8 cellular contexts compared by ENCODE assay signal in the genomic region with DNA sequence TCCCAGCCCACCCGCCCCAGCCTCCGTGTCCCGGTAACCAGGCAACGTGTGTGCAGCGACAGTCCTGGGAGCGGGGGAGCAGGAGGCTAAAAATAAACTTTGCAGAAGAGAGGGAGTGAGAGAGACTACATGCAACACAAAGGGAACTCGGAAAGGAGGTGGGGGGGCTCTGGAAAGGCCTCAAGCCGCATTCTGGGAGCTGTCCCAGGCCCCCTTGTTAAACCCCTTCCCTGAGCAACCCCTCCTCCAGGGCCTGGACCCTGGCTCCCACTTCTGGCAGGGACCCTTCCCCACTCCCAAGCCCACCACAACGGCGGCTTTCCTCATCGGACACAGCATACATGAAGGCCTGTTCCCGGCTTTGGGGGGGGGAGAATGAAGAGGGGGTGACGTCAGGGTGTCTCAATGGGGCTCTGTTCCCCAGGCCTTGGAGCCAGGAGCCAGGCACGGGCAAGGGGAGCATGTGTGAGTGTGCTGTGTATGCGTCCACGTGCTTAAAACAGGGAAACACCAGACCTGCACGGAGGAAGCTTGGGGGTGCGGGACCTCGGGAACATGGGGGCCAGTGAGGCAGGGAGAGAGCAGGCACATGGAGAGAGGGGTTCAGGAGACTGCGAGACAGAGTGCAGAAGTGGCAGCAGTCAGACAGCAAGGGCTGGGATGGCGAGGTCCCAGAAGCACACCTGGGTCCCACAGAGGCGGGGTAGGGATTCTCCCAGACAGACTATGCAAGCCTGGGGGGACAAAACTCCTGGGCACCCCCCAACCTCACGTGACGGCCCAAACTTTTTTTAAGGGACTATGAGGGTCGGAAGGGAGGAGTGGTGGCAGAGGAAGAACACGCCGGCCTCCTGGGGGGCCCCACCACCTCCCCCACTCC. TPM values are rescaled to one million over a fixed set of nuclear protein-coding genes. Genes with fewer than 3 reads are reported as not detected.
DNase-seq lines count a peak whose midpoint lies in the region; ATAC-seq, FAIRE-seq and TF ChIP-seq lines count a peak whose summit lies in the region.

No MANE protein-coding gene starts in this region.

- no peaks in the 10 kb centered on the region for H4K20me1 ChIP-seq in GM12878 (ENCODE audit: control insufficient read depth, insufficient read depth)

- peak; percentile 51 for DNase-seq in CD1c-positive myeloid dendritic cell (ENCODE audit: extremely low spot score)
- DNase-seq in LHCN-M2 (ENCODE audit: low read depth), result peak; percentile 50
- no peak for DNase-seq in GM12878 (ENCODE audit: low read depth, low spot score)
- DNase-seq in skeletal muscle cell (ENCODE audit: low read depth), result no peak
- DNase-seq in mesenteric fat pad (ENCODE audit: low spot score), result no peak
- DNase-seq in NCI-H446 treated with DMSO at 0.1 percent for 48 hours (lab: John Stamatoyannopoulos, UW), result no peak
- DNase-seq in NCI-H1048 (lab: John Stamatoyannopoulos, UW), result no peak

- H3K27me3 ChIP-seq in GM12878 (replicated peaks in 1 of 2; ENCODE audit: control insufficient read depth in 2 of 2, insufficient read depth in 2 of 2, low read length in 1 of 2), result no peaks in the 10 kb centered on the region
- H3K27me3 ChIP-seq in iPS-15b (ENCODE audit: control insufficient read depth, insufficient read depth, low read length), result no peaks in the 10 kb centered on the region

- peak overlapping the region; percentile 55 for H3K27ac ChIP-seq in GM12878 (ENCODE audit: control insufficient read depth, insufficient read depth)

- TF ChIP-seq EP300 in GM12878 (IDR thresholded peaks at IDR 0.05; ENCODE audit: borderline replicate concordance in 1 of 2, control insufficient read depth in 1 of 2, low read depth in 2 of 2, low read length in 2 of 2), result no peak

- intact Hi-C loops in GM12878 (cut with micrococcal nuclease; ENCODE audit: unreplicated experiment), result no loop called here

- no peak for TF ChIP-seq RAD21 in GM12878 (IDR thresholded peaks at IDR 0.05; ENCODE audit: insufficient read depth, low read depth, low read length)

- H3K9me3 ChIP-seq in GM12878 (replicated peaks; ENCODE audit: control insufficient read depth, insufficient read depth, low read length) (no peaks in the 10 kb centered on the region), iPS-15b (ENCODE audit: control insufficient read depth, insufficient read depth, low read length) (no peaks in the 10 kb centered on the region)

- SMC1A ChIA-PET in GM12878 (lab: Charles Lee; ENCODE audit: uncharacterized antibody, unreplicated experiment), result interaction anchor here (1.3 kb wide), 1 partner anchor 18 kb away, joined by 5 read pairs; no protein-coding TSS in a partner anchor

- peak overlapping the region; percentile 77 for H3K9ac ChIP-seq in GM12878 (ENCODE audit: control insufficient read depth, insufficient read depth, low read length)
- peak overlapping the region; percentile 79 for H3K9ac ChIP-seq in iPS-15b (ENCODE audit: low read depth, low read length)

- 13% methylated on average over 27 of the region's 27 CpGs for WGBS in GM12878 (ENCODE audit: insufficient coverage, insufficient replicate concordance, low lambda C conversion rate, missing lambda C conversion rate)

- ATAC-seq in GM12878, result no peak

- H3K4me3 ChIP-seq in GM12878 (peak overlapping the region; percentile 99), iPS-15b (ENCODE audit: low read depth, low read length) (peak overlapping the region; percentile 80), skeletal muscle cell (ENCODE audit: low read depth, low read length) (peak overlapping the region; percentile 99)

- H3K79me2 ChIP-seq in GM12878 (ENCODE audit: control insufficient read depth, insufficient read depth, low read length), result peaks cover 43% of the 10 kb centered on the region

- CTCF ChIA-PET in GM12878 (lab: Yijun Ruan, JAX), result interaction anchor here (1.1 to 2.3 kb wide), 3 partner anchors 10 to 46 kb away, joined by 3 to 19 read pairs (median 5); partner anchors contain the start of gene GSK3A

- POLR2A ChIA-PET in GM12878 (lab: Charles Lee), result interaction anchor here (1.1 to 1.8 kb wide), 2 partner anchors 10 to 29 kb away, joined by 3 to 13 read pairs; partner anchors contain the start of gene GSK3A

- BruUV-seq in GM12878 (replicated peaks; lab: Mats Ljungman, UMichigan), result TSS peak; percentile 53

- TF ChIP-seq POLR2A in GM12878 (IDR thresholded peaks at IDR 0.05; ENCODE audit: low read depth, low read length), result peak; percentile 60

- RAD21 ChIA-PET in GM12878 (lab: Charles Lee; ENCODE audit: unreplicated experiment), result no interaction called here

- peaks cover 0 to 7% of the 10 kb centered on the region in 2 experiments; a peak in 2 of 4 replicates for H3K36me3 ChIP-seq in GM12878 (ENCODE audit: control insufficient read depth in 2 of 2, insufficient read depth in 2 of 2, low read length in 1 of 2)
- peaks cover 16% of the 10 kb centered on the region for H3K36me3 ChIP-seq in iPS-15b (ENCODE audit: control insufficient read depth, insufficient read depth, low read length)

- TF ChIP-seq CTCF in GM12878 (IDR thresholded peaks at IDR 0.05 in 2 of 3, conservative IDR thresholded peaks at IDR 0.05 in 1 of 3; ENCODE audit: control insufficient read depth in 2 of 3, extremely low read depth in 1 of 3, insufficient read depth in 1 of 3, low read depth in 3 of 3, low read length in 3 of 3), result no peak

- in situ Hi-C loops in GM12878 (cut with MboI), result no loop called here

- H2AFZ ChIP-seq in GM12878 (ENCODE audit: control insufficient read depth, low read depth, low read length), result peak overlapping the region; percentile 56

- peak overlapping the region; percentile 91 for H3K4me2 ChIP-seq in GM12878 (ENCODE audit: control insufficient read depth, insufficient read depth)

- H3K4me1 ChIP-seq in GM12878 (ENCODE audit: control insufficient read depth, insufficient read depth, low read length) (peaks cover 16% of the 10 kb centered on the region), iPS-15b (ENCODE audit: control insufficient read depth, insufficient read depth, low read length) (peaks cover 7% of the 10 kb centered on the region)

- peak; percentile 66 for FAIRE-seq in GM12878 (lab: Jason Lieb, UNC)

RNA-seq across cellular contexts. Expression of gene ERF, which starts 2.3 kb away (rescaled TPM):
- total RNA-seq in LHCN-M2 (2014; rRNA removed), result 49.1 and 56.2 TPM in 2 replicates
- polyA plus RNA-seq in LHCN-M2 (2012), result 46.3 TPM
- total RNA-seq in GM12878 (2013; cell fraction: nucleolus; rRNA removed), result 29.9 and 31.1 TPM in 2 replicates
- 15.9 and 22.2 TPM in 2 replicates for total RNA-seq in GM12878 (2014; rRNA removed)
- 12.1 and 12.8 TPM in 2 replicates for total RNA-seq in GM12878 (2014; rRNA removed; fragmentation: Illumina TruSeq; extraction: Trizol)
- 51.8 and 56.3 TPM in 2 replicates for total RNA-seq in GM12878 (2021)
- polyA plus RNA-seq in GM12878 (2011; ENCODE audit: low read depth), result 3.6 TPM
- polyA plus RNA-seq in GM12878 (2011; rRNA removed), result 15.1 and 34.5 TPM in 2 replicates
- 23.3 and 39.9 TPM in 2 replicates for polyA plus RNA-seq in GM12878 (2011; cell fraction: cytosol; rRNA removed)
- polyA plus RNA-seq in GM12878 (2011; cell fraction: nucleus; rRNA removed), result 164 and 188 TPM in 2 replicates
- polyA plus RNA-seq in GM12878 (2012), result 21.7 and 22.0 TPM in 2 replicates
- 4.9 and 17.8 TPM in 2 replicates for polyA plus RNA-seq in GM12878 (2014; fragmentation: Illumina TruSeq; extraction: Trizol)
- polyA plus RNA-seq in GM12878 (2014; fragmentation: Nextera tagmentation; extraction: Ambion mirVana), result under 1 TPM; 0.02 to 0.04 TPM
- 33.0 and 40.2 TPM in 2 replicates for polyA plus RNA-seq in GM12878 (2014; rRNA removed)
- 1 to 10 TPM; 8.3 to 8.9 TPM for polyA plus RNA-seq in GM12878 (2016; fragmentation: Nextera tagmentation; extraction: Ambion mirVana)
- polyA minus RNA-seq in GM12878 (2011; rRNA and poly(A)+ RNA removed), result 27.0 and 49.3 TPM in 2 replicates
- polyA minus RNA-seq in GM12878 (2011; cell fraction: cytosol; rRNA and poly(A)+ RNA removed), result 19.8 and 25.4 TPM in 2 replicates
- polyA minus RNA-seq in GM12878 (2011; cell fraction: nucleus; rRNA and poly(A)+ RNA removed), result 34.6 and 45.5 TPM in 2 replicates
- total RNA-seq in mesenteric fat pad, result 55.5 TPM

RNA-seq across cellular contexts. Expression of gene GSK3A, which starts 10.2 kb away (rescaled TPM):
- total RNA-seq in LHCN-M2 (2014; rRNA removed), result 32.5 and 33.7 TPM in 2 replicates
- polyA plus RNA-seq in LHCN-M2 (2012), result 42.0 TPM
- 7.7 and 11.1 TPM in 2 replicates for total RNA-seq in GM12878 (2013; cell fraction: nucleolus; rRNA removed)
- 11.5 and 15.0 TPM in 2 replicates for total RNA-seq in GM12878 (2014; rRNA removed)
- 15.3 and 15.8 TPM in 2 replicates for total RNA-seq in GM12878 (2014; rRNA removed; fragmentation: Illumina TruSeq; extraction: Trizol)
- 35.6 and 38.6 TPM in 2 replicates for total RNA-seq in GM12878 (2021)
- 12.6 TPM for polyA plus RNA-seq in GM12878 (2011; ENCODE audit: low read depth)
- 17.5 and 41.3 TPM in 2 replicates for polyA plus RNA-seq in GM12878 (2011; rRNA removed)
- polyA plus RNA-seq in GM12878 (2011; cell fraction: cytosol; rRNA removed), result 44.7 and 48.5 TPM in 2 replicates
- 32.0 and 39.9 TPM in 2 replicates for polyA plus RNA-seq in GM12878 (2011; cell fraction: nucleus; rRNA removed)
- 24.5 and 27.4 TPM in 2 replicates for polyA plus RNA-seq in GM12878 (2012)
- 35.2 and 47.9 TPM in 2 replicates for polyA plus RNA-seq in GM12878 (2014; fragmentation: Illumina TruSeq; extraction: Trizol)
- polyA plus RNA-seq in GM12878 (2014; fragmentation: Nextera tagmentation; extraction: Ambion mirVana), result 1 to 10 TPM in 1 of 2 experiments, under 1 TPM in 1; 1.00 to 1.2 TPM
- 40.9 and 48.8 TPM in 2 replicates for polyA plus RNA-seq in GM12878 (2014; rRNA removed)
- polyA plus RNA-seq in GM12878 (2016; fragmentation: Nextera tagmentation; extraction: Ambion mirVana), result 10 to 100 TPM in 1 of 2 experiments, 1 to 10 TPM in 1; 3.8 to 11.4 TPM
- polyA minus RNA-seq in GM12878 (2011; rRNA and poly(A)+ RNA removed), result 18.6 and 31.7 TPM in 2 replicates
- polyA minus RNA-seq in GM12878 (2011; cell fraction: cytosol; rRNA and poly(A)+ RNA removed), result 14.7 and 17.7 TPM in 2 replicates
- polyA minus RNA-seq in GM12878 (2011; cell fraction: nucleus; rRNA and poly(A)+ RNA removed), result 4.2 and 6.6 TPM in 2 replicates
- total RNA-seq in mesenteric fat pad, result 36.0 TPM

RNA-seq across cellular contexts. Expression of gene CIC, which starts 16.4 kb away (rescaled TPM):
- total RNA-seq in LHCN-M2 (2014; rRNA removed) (28.6 and 30.5 TPM in 2 replicates), GM12878 (2014; rRNA removed) (8.0 and 9.5 TPM in 2 replicates), GM12878 (2014; rRNA removed; fragmentation: Illumina TruSeq; extraction: Trizol) (4.3 and 6.5 TPM in 2 replicates), GM12878 (2021) (47.3 and 50.6 TPM in 2 replicates), mesenteric fat pad (57.9 TPM)
- polyA plus RNA-seq in LHCN-M2 (2012), result 34.6 TPM
- 33.3 and 49.5 TPM in 2 replicates for total RNA-seq in GM12878 (2013; cell fraction: nucleolus; rRNA removed)
- polyA plus RNA-seq in GM12878 (2011; ENCODE audit: low read depth), result 9.5 TPM
- polyA plus RNA-seq in GM12878 (2011; rRNA removed) (2.4 and 3.8 TPM in 2 replicates), GM12878 (2014; fragmentation: Illumina TruSeq; extraction: Trizol) (1.7 and 7.4 TPM in 2 replicates), GM12878 (2014; fragmentation: Nextera tagmentation; extraction: Ambion mirVana) (under 1 TPM; 0.18 to 0.24 TPM), GM12878 (2014; rRNA removed) (24.0 and 27.7 TPM in 2 replicates), GM12878 (2016; fragmentation: Nextera tagmentation; extraction: Ambion mirVana) (1 to 10 TPM; 6.9 to 8.1 TPM)
- polyA plus RNA-seq in GM12878 (2011; cell fraction: cytosol; rRNA removed), result 6.7 and 9.9 TPM in 2 replicates
- polyA plus RNA-seq in GM12878 (2011; cell fraction: nucleus; rRNA removed), result 76.7 and 94.7 TPM in 2 replicates
- polyA plus RNA-seq in GM12878 (2012), result 29.1 and 30.8 TPM in 2 replicates
- 2.1 and 9.8 TPM in 2 replicates for polyA minus RNA-seq in GM12878 (2011; rRNA and poly(A)+ RNA removed)
- polyA minus RNA-seq in GM12878 (2011; cell fraction: cytosol; rRNA and poly(A)+ RNA removed), result 10.2 and 11.2 TPM in 2 replicates
- 13.1 and 24.6 TPM in 2 replicates for polyA minus RNA-seq in GM12878 (2011; cell fraction: nucleus; rRNA and poly(A)+ RNA removed)

RNA-seq across cellular contexts. Expression of gene ZNF526, which starts 32.5 kb away (rescaled TPM):
- total RNA-seq in LHCN-M2 (2014; rRNA removed) (7.2 and 7.8 TPM in 2 replicates), GM12878 (2014; rRNA removed) (8.3 and 9.6 TPM in 2 replicates), GM12878 (2014; rRNA removed; fragmentation: Illumina TruSeq; extraction: Trizol) (5.3 and 5.4 TPM in 2 replicates), GM12878 (2021) (14.7 and 18.3 TPM in 2 replicates), mesenteric fat pad (8.1 TPM)
- polyA plus RNA-seq in LHCN-M2 (2012), result 7.2 TPM
- 33.6 and 41.2 TPM in 2 replicates for total RNA-seq in GM12878 (2013; cell fraction: nucleolus; rRNA removed)
- 4.1 TPM for polyA plus RNA-seq in GM12878 (2011; ENCODE audit: low read depth)
- polyA plus RNA-seq in GM12878 (2011; rRNA removed) (2.1 and 4.2 TPM in 2 replicates), GM12878 (2014; fragmentation: Illumina TruSeq; extraction: Trizol) (2.4 and 4.2 TPM in 2 replicates), GM12878 (2014; fragmentation: Nextera tagmentation; extraction: Ambion mirVana) (1 to 10 TPM; 1.8 to 2.0 TPM), GM12878 (2014; rRNA removed) (5.6 and 7.2 TPM in 2 replicates), GM12878 (2016; fragmentation: Nextera tagmentation; extraction: Ambion mirVana) (10 to 100 TPM; 12.8 to 13.3 TPM)
- 4.2 and 4.4 TPM in 2 replicates for polyA plus RNA-seq in GM12878 (2011; cell fraction: cytosol; rRNA removed)
- 6.0 and 7.3 TPM in 2 replicates for polyA plus RNA-seq in GM12878 (2011; cell fraction: nucleus; rRNA removed)
- polyA plus RNA-seq in GM12878 (2012), result 7.0 and 7.6 TPM in 2 replicates
- 10.8 and 14.2 TPM in 2 replicates for polyA minus RNA-seq in GM12878 (2011; rRNA and poly(A)+ RNA removed)
- polyA minus RNA-seq in GM12878 (2011; cell fraction: cytosol; rRNA and poly(A)+ RNA removed), result 4.4 and 5.5 TPM in 2 replicates
- 5.4 and 10.8 TPM in 2 replicates for polyA minus RNA-seq in GM12878 (2011; cell fraction: nucleus; rRNA and poly(A)+ RNA removed)

RNA-seq across cellular contexts. Expression of gene DEDD2, which starts 35.1 kb away (rescaled TPM):
- total RNA-seq in LHCN-M2 (2014; rRNA removed) (26.2 and 27.2 TPM in 2 replicates), GM12878 (2014; rRNA removed) (17.6 and 22.1 TPM in 2 replicates), GM12878 (2014; rRNA removed; fragmentation: Illumina TruSeq; extraction: Trizol) (9.5 and 9.6 TPM in 2 replicates), GM12878 (2021) (15.3 and 18.2 TPM in 2 replicates), mesenteric fat pad (12.4 TPM)
- polyA plus RNA-seq in LHCN-M2 (2012), result 15.2 TPM
- total RNA-seq in GM12878 (2013; cell fraction: nucleolus; rRNA removed), result 18.7 and 18.8 TPM in 2 replicates
- 10.7 TPM for polyA plus RNA-seq in GM12878 (2011; ENCODE audit: low read depth)
- polyA plus RNA-seq in GM12878 (2011; rRNA removed) (10.1 and 20.0 TPM in 2 replicates), GM12878 (2014; fragmentation: Illumina TruSeq; extraction: Trizol) (5.1 and 12.5 TPM in 2 replicates), GM12878 (2014; fragmentation: Nextera tagmentation; extraction: Ambion mirVana) (1 to 10 TPM; 2.5 to 3.1 TPM), GM12878 (2014; rRNA removed) (24.0 and 28.6 TPM in 2 replicates), GM12878 (2016; fragmentation: Nextera tagmentation; extraction: Ambion mirVana) (10 to 100 TPM; 22.0 to 24.7 TPM)
- 31.5 and 40.2 TPM in 2 replicates for polyA plus RNA-seq in GM12878 (2011; cell fraction: cytosol; rRNA removed)
- 23.7 and 26.9 TPM in 2 replicates for polyA plus RNA-seq in GM12878 (2011; cell fraction: nucleus; rRNA removed)
- 21.1 and 21.2 TPM in 2 replicates for polyA plus RNA-seq in GM12878 (2012)
- polyA minus RNA-seq in GM12878 (2011; rRNA and poly(A)+ RNA removed), result 13.1 and 26.9 TPM in 2 replicates
- 6.9 and 8.0 TPM in 2 replicates for polyA minus RNA-seq in GM12878 (2011; cell fraction: cytosol; rRNA and poly(A)+ RNA removed)
- 8.7 and 9.5 TPM in 2 replicates for polyA minus RNA-seq in GM12878 (2011; cell fraction: nucleus; rRNA and poly(A)+ RNA removed)

Comparison
In these comparisons a context has a peak if more than half of its experiments do, and no peak if none do; other contexts are left out.
1. DNase-seq: peak in CD1c-positive myeloid dendritic cell (single experiment) and LHCN-M2 (single experiment); none in GM12878 (single experiment), skeletal muscle cell (single experiment), mesenteric fat pad (single experiment), NCI-H446 treated with DMSO at 0.1 percent for 48 hours (single experiment) and NCI-H1048 (single experiment).
2. Peak in every context shown above with its lines, with median percentiles within 50 percentile points of each other: H3K4me3 ChIP-seq.